Comparison of ENCODE assay signal across 1 cellular context in genomic region chr9:100598641-100599145, GRCh38.
A peak's percentile ranks its signal among the peaks of the same experiment; 100 is the strongest.
TF ChIP-seq lines count a peak whose summit lies in the region.

No MANE protein-coding gene starts in this region.

TF ChIP-seq in K562, 482 proteins besides CTCF, POLR2A, EP300 and RAD21 (continued from another document and continues in another):
- TF ChIP-seq SMC3 (conservative IDR thresholded peaks at IDR 0.05; ENCODE audit: insufficient read depth, low read depth, low read length) (no peak), CXXC5 (CRISPR knock-in tag; IDR thresholded peaks at IDR 0.05) (peak; percentile 72), CREB1 (IDR thresholded peaks at IDR 0.05) (no peak), CREB1 (CRISPR knock-in tag; IDR thresholded peaks at IDR 0.05) (no peak), RREB1 (CRISPR knock-in tag; IDR thresholded peaks at IDR 0.05) (no peak), ZNF24 (IDR thresholded peaks at IDR 0.05) (peak; percentile 99), POLR3G (IDR thresholded peaks at IDR 0.05; ENCODE audit: extremely low read depth, insufficient read length, insufficient replicate concordance) (no peak), POLR2G (IDR thresholded peaks at IDR 0.05; ENCODE audit: low read depth, low read length) (peak; percentile 71), ARID4B (CRISPR knock-in tag; IDR thresholded peaks at IDR 0.05) (no peak), HNRNPL (IDR thresholded peaks at IDR 0.05; ENCODE audit: low read depth, low read length) (peak; percentile 63; the same call in 1 of the 2 replicates), ZFX (CRISPR knock-in tag; IDR thresholded peaks at IDR 0.05) (no peak), THRAP3 (IDR thresholded peaks at IDR 0.05; ENCODE audit: borderline replicate concordance) (no peak), TSC22D4 (tag; IDR thresholded peaks at IDR 0.05) (no peak), ARHGAP35 (IDR thresholded peaks at IDR 0.05; ENCODE audit: partially characterized antibody) (no peak), MED1 (CRISPR knock-in tag; IDR thresholded peaks at IDR 0.05; ENCODE audit: borderline replicate concordance) (no peak), POLR2AphosphoS2 (IDR thresholded peaks at IDR 0.05; ENCODE audit: low read length) (no peak), SAFB2 (IDR thresholded peaks at IDR 0.05; ENCODE audit: borderline replicate concordance, low read depth, low read length, severe bottlenecking) (no peak), CEBPZ (IDR thresholded peaks at IDR 0.05; ENCODE audit: borderline replicate concordance, low read depth, low read length) (no peak), ID3 (CRISPR knock-in tag; IDR thresholded peaks at IDR 0.05) (no peak), ID3 (tag; IDR thresholded peaks at IDR 0.05) (no peak), CC2D1A (IDR thresholded peaks at IDR 0.05) (0 out of 2 replicates have a peak, but pooled peaks have one; percentile 47), HIVEP1 (CRISPR knock-in tag; IDR thresholded peaks at IDR 0.05) (no peak), CGGBP1 (CRISPR knock-in tag; IDR thresholded peaks at IDR 0.05) (no peak), TAF15 (IDR thresholded peaks at IDR 0.05; ENCODE audit: low read depth, low read length) (peak; percentile 98; the same call in 1 of the 2 replicates), RBM14 (IDR thresholded peaks at IDR 0.05; ENCODE audit: borderline replicate concordance, insufficient read depth, low read depth, low read length) (no peak), ESRRA (IDR thresholded peaks at IDR 0.05; ENCODE audit: borderline replicate concordance, low read depth) (peak; percentile 30; the same call in 1 of the 2 replicates), ZHX1 (conservative IDR thresholded peaks at IDR 0.05; ENCODE audit: low read length) (no peak), ZNF785 (CRISPR knock-in tag; IDR thresholded peaks at IDR 0.05) (no peak), HNRNPLL (IDR thresholded peaks at IDR 0.05; ENCODE audit: low read depth, low read length, poor library complexity, severe bottlenecking) (peak; percentile 100), ZNF133 (CRISPR knock-in tag; IDR thresholded peaks at IDR 0.05) (no peak), SMAD3 (CRISPR knock-in tag; conservative IDR thresholded peaks at IDR 0.05) (no peak), ZNF280B (CRISPR knock-in tag; IDR thresholded peaks at IDR 0.05) (no peak), BDP1 (IDR thresholded peaks at IDR 0.05; ENCODE audit: insufficient read depth, insufficient read length) (no peak), ZNF184 (CRISPR knock-in tag; IDR thresholded peaks at IDR 0.05) (no peak), ZNF79 (CRISPR knock-in tag; IDR thresholded peaks at IDR 0.05; ENCODE audit: low read depth) (no peak), ZNF134 (CRISPR knock-in tag; conservative IDR thresholded peaks at IDR 0.05) (no peak), RBM25 (IDR thresholded peaks at IDR 0.05; ENCODE audit: low read depth, low read length, severe bottlenecking) (no peak), ZBTB7A (IDR thresholded peaks at IDR 0.05; ENCODE audit: borderline replicate concordance, control insufficient read depth, low read depth, low read length) (peak; percentile 38; the same call in 1 of the 2 replicates), E2F1 (CRISPR knock-in tag; IDR thresholded peaks at IDR 0.05) (no peak), SRSF1 (IDR thresholded peaks at IDR 0.05; ENCODE audit: low read depth, low read length) (peak; percentile 95), BRCA1 (IDR thresholded peaks at IDR 0.05) (no peak), BRCA1 (CRISPR knock-in tag; IDR thresholded peaks at IDR 0.05) (no peak), ATF7 (IDR thresholded peaks at IDR 0.05) (peak; percentile 12; the same call in 1 of the 2 replicates), HNRNPK (IDR thresholded peaks at IDR 0.05; ENCODE audit: low read depth, low read length, poor library complexity, severe bottlenecking) (peak; percentile 98)
